ENCODE assay signal across 1 cellular context in genomic region chr11:76666830-76667229, GRCh38.
TF ChIP-seq lines count a peak whose summit lies in the region.

No MANE protein-coding gene starts in this region.

TF ChIP-seq in GM12878, 131 proteins besides CTCF, POLR2A, EP300 and RAD21:
- no peak for TF ChIP-seq NFIC (IDR thresholded peaks at IDR 0.05; ENCODE audit: low read depth, low read length)
- TF ChIP-seq POLR2AphosphoS5 (IDR thresholded peaks at IDR 0.05; ENCODE audit: low read length) = no peak
- no peak for TF ChIP-seq ETV6 (conservative IDR thresholded peaks at IDR 0.05 in 1 of 2, IDR thresholded peaks at IDR 0.05 in 1 of 2; ENCODE audit: borderline replicate concordance in 1 of 2, low read depth in 1 of 2)
TF ChIP-seq in GM12878: peak in this region for 0.
